In genomic region chr5:139650689-139651501, GRCh38 we compare ENCODE assay signal across 8 cellular contexts. TPM values are rescaled to one million over a fixed set of nuclear protein-coding genes. Genes with fewer than 3 reads are reported as not detected.
DNase-seq lines count a peak whose midpoint lies in the region; ATAC-seq, FAIRE-seq and TF ChIP-seq lines count a peak whose summit lies in the region.

No MANE protein-coding gene starts in this region.

- in situ Hi-C loops in KBM-7 (cut with MboI; ENCODE audit: low pct_unique_long_range_greater_than_20kb, low sequenced_read_pairs) = no loop called here

- peak; percentile 28 for ATAC-seq in left colon
- ATAC-seq in HG02588 (IDR thresholded peaks at IDR 0.05; ENCODE audit: unreplicated experiment) = no peak
- ATAC-seq in HG03521 (IDR thresholded peaks at IDR 0.05; ENCODE audit: unreplicated experiment) = no peak

- WGBS in stomach, 5 donors = 8 to 15% (median 12%) methylated on average over 19 to 25 of the region's 25 CpGs

- DNase-seq in AG10803 (ENCODE audit: low read depth) (peak; percentile 53), KBM-7 (peak; percentile 26), bronchial epithelial cell (ENCODE audit: low read depth) (no peak), left colon (peak; percentile 68 to 74), stomach (peak; percentile 85), KG1 (lab: John Stamatoyannopoulos, UW) (no peak)

- intact Hi-C loops in left colon (cut with DNase I, micrococcal nuclease) (no loop called here), stomach (cut with DNase I; ENCODE audit: low total_unique reads) (no loop called here)

- peak overlapping the region; percentile 85 for H3K4me3 ChIP-seq in AG10803 (ENCODE audit: low read length)
- H3K4me3 ChIP-seq in bronchial epithelial cell (ENCODE audit: low read depth, low read length) = peak overlapping the region; percentile 70
- peak overlapping the region; percentile 63 to 95 (median 84) for H3K4me3 ChIP-seq in stomach

- TF ChIP-seq CTCF in AG10803 (conservative IDR thresholded peaks at IDR 0.05; ENCODE audit: low read length) (no peak), bronchial epithelial cell (IDR thresholded peaks at IDR 0.05; ENCODE audit: insufficient read depth, low read length, severe bottlenecking) (no peak), stomach (IDR thresholded peaks at IDR 0.05) (no peak)

- no peaks in the 10 kb centered on the region for H3K9me3 ChIP-seq in stomach

- TF ChIP-seq EP300 in stomach (IDR thresholded peaks at IDR 0.05) = no peak

- H3K27ac ChIP-seq in stomach = peak overlapping the region; percentile 90 to 95 (median 94)

- no peak for FAIRE-seq in bronchial epithelial cell (lab: Jason Lieb, UNC)

- no peaks in the 10 kb centered on the region for H3K27me3 ChIP-seq in bronchial epithelial cell (ENCODE audit: control insufficient read depth, insufficient read depth, low read length)
- H3K27me3 ChIP-seq in stomach = peaks cover 0 to 45% (median 0%) of the 10 kb centered on the region in 3 donors

- H3K4me1 ChIP-seq in stomach = peaks cover 71 to 89% (median 87%) of the 10 kb centered on the region in 4 donors

- no peaks in the 10 kb centered on the region for H3K36me3 ChIP-seq in bronchial epithelial cell (ENCODE audit: control insufficient read depth, insufficient read depth, low read length)
- H3K36me3 ChIP-seq in stomach = no peaks in the 10 kb centered on the region

- TF ChIP-seq POLR2A in stomach (IDR thresholded peaks at IDR 0.05) = no peak

RNA-seq across cellular contexts. Expression of gene CXXC5, which starts 2.7 kb away (rescaled TPM):
- total RNA-seq in bronchial epithelial cell (6.1 and 27.4 TPM in 2 replicates), left colon (10 to 100 TPM; 28.2 to 30.2 TPM), stomach (100 to 1,000 TPM in 1 of 5 donors, 10 to 100 TPM in 4; 25.9 to 101 (median 32.7) TPM)
- polyA plus RNA-seq in stomach = 10 to 100 TPM; 18.3 to 26.3 (median 22.2) TPM

Comparison
In these comparisons a context has a peak if more than half of its experiments do, and no peak if none do; other contexts are left out.
1. DNase-seq: peak in AG10803 (single experiment), KBM-7 (single experiment), left colon (2 of 2) and stomach (single experiment); none in bronchial epithelial cell (single experiment) and KG1 (single experiment).
2. Peak in every context shown above with its lines, with median percentiles within 50 percentile points of each other: H3K4me3 ChIP-seq.